Comparison of ENCODE assay signal across 17 cellular contexts in the genomic region with DNA sequence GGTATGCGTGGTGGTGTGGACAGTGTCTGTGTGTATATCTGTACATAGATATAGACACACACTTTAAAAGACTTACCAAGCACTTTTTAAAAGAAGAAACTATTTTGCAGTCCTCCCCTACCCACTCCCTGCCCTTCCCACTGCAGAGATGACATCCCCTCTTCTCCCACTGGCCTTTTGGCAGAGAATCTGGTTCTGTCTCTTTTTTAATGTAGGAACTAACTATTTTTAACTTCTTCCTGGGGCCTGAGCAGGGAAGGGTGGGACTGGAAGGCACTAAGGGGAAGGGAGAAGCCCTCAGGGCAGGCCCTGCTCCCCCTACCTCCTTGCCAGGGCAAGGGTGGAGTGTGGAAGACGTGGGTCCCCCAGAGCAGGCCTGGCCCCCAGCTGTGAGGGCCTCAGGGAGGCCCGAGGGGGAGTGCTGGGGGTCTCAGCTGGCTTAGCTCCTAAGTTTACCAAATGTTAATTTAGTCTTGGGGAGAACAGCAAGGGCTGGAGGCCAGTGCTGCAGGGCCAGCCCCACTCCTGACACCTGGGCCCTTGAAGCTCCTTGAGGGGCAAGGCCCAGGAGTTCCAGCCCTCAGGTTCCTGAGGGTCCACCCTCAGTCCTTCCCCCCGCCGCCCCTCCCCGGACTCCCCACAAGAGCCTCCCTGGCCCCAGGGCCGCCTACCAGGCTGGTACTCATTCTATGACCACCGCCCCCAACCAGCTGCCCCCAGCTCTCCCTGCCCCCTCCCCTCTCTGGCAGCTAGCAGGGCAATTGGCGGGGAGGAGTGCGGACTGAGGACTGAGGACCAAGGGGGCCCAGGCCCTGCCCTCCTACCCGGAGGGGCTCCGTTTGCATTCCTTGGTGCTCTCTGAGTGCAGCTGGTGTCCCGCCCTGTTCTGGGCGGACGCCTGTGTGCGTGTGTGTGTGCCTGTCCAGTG. TPM values are rescaled to one million over a fixed set of nuclear protein-coding genes. Genes with fewer than 3 reads are reported as not detected.
DNase-seq lines count a peak whose midpoint lies in the region; ATAC-seq and TF ChIP-seq lines count a peak whose summit lies in the region.
"Had no signal": no experiment of that assay in that cellular context is flagged by ENCODE, and none has a peak within 500 bp of the region (broad histone marks: within the 10 kb centered on the region; RNA-seq: fewer than 3 reads in every experiment).

No MANE protein-coding gene starts in this region.

- ATAC-seq in HG02759 (IDR thresholded peaks at IDR 0.05; ENCODE audit: unreplicated experiment) (no peak), upper lobe of left lung (ENCODE audit: low FRiP score in 2 of 2) (no peak)
- ATAC-seq: lower lobe of right lung, PC-3, T-cell had no signal

- TF ChIP-seq CTCF in CD14-positive monocyte (IDR thresholded peaks at IDR 0.05) (no peak), esophagus muscularis mucosa (IDR thresholded peaks at IDR 0.05) (no peak), osteocyte (IDR thresholded peaks at IDR 0.05) (no peak), upper lobe of left lung (IDR thresholded peaks at IDR 0.05) (no peak)

- H3K36me3 ChIP-seq in KOPT-K1 (ENCODE audit: insufficient read depth, low read length) (peaks cover 100% of the 10 kb centered on the region), esophagus muscularis mucosa (peaks cover 15 to 79% (median 66%) of the 10 kb centered on the region in 4 donors), upper lobe of left lung (peaks cover 15 to 79% (median 56%) of the 10 kb centered on the region in 4 donors)

- TF ChIP-seq EP300 in esophagus muscularis mucosa (IDR thresholded peaks at IDR 0.05), result no peak
- no peak for TF ChIP-seq EP300 in upper lobe of left lung (IDR thresholded peaks at IDR 0.05)

- no peak overlapping the region for H3K4me3 ChIP-seq in esophagus muscularis mucosa
- H3K4me3 ChIP-seq in upper lobe of left lung, result no peak overlapping the region
- H3K4me3 ChIP-seq: lower lobe of right lung had no signal

- H3K9me3 Mint-ChIP-seq in CD14-positive monocyte, result no peaks in the 10 kb centered on the region
- H3K9me3 Mint-ChIP-seq in osteocyte (ENCODE audit: unreplicated experiment), result no peaks in the 10 kb centered on the region
- H3K9me3 Mint-ChIP-seq: T-cell had no signal

- H3K36me3 Mint-ChIP-seq in CD14-positive monocyte, result peaks cover 36 to 65% of the 10 kb centered on the region in 2 donors
- peaks cover 13% of the 10 kb centered on the region for H3K36me3 Mint-ChIP-seq in osteocyte (ENCODE audit: unreplicated experiment)

- H3K4me1 Mint-ChIP-seq in CD14-positive monocyte (peaks cover 9% of the 10 kb centered on the region), osteocyte (ENCODE audit: unreplicated experiment) (peaks cover 24% of the 10 kb centered on the region)

- 57% methylated on average over 6 of the region's 16 CpGs for WGBS in esophagus muscularis mucosa
- WGBS in upper lobe of left lung, 2 donors, result 80 to 90% methylated on average over 7 to 15 of the region's 16 CpGs

- H3K4me1 ChIP-seq in esophagus muscularis mucosa (peaks cover 26 to 45% (median 34%) of the 10 kb centered on the region in 4 donors), upper lobe of left lung (peaks cover 12 to 19% (median 15%) of the 10 kb centered on the region in 4 donors)

- H3K9me3 ChIP-seq in KOPT-K1 (ENCODE audit: insufficient read depth, low read length, poor library complexity, severe bottlenecking), result no peaks in the 10 kb centered on the region
- H3K9me3 ChIP-seq in esophagus muscularis mucosa, result no peaks in the 10 kb centered on the region
- H3K9me3 ChIP-seq in upper lobe of left lung, result no peaks in the 10 kb centered on the region
- H3K9me3 ChIP-seq: lower lobe of right lung had no signal

- no peak for DNase-seq in CD14-positive monocyte (ENCODE audit: low spot score)
- DNase-seq in esophagus muscularis mucosa (ENCODE audit: extremely low spot score), result no peak
- DNase-seq in osteocyte (ENCODE audit: extremely low spot score, unreplicated experiment), result no peak
- no peak for DNase-seq in upper lobe of left lung
- DNase-seq in SW 1271 (lab: John Stamatoyannopoulos, UW), result no peak
- DNase-seq: activated CD4-positive, CD25-positive, alpha-beta regulatory T cell treated with anti-CD3 and anti-CD28 coated beads, Interleukin-2, amount 50 U/mL, for 72 hours; activated T-cell treated with anti-CD3 and anti-CD28 coated beads, Interleukin-2, amount 50 U/mL, for 1 hour; EL; lower lobe of right lung; NCI-H187 treated with DMSO at 0.1 percent for 48 hours; NCI-H524; occipital lobe; PC-3; stimulated activated CD4-positive, alpha-beta T cell treated with anti-CD3 and anti-CD28 coated beads, Interleukin-12 subunit alpha, Interleukin-12 subunit beta, amount 100 ng/mL, for 4 hours; T-cell had no signal

- H3K27me3 Mint-ChIP-seq in CD14-positive monocyte (ENCODE audit: low read depth in 3 of 3) (no peaks in the 10 kb centered on the region), osteocyte (ENCODE audit: unreplicated experiment) (no peaks in the 10 kb centered on the region)
- H3K27me3 Mint-ChIP-seq: T-cell had no signal

- H3K27ac Mint-ChIP-seq in CD14-positive monocyte, result peak overlapping the region in 5 of 7 donors; percentile 2 to 76 (median 54)
- H3K27ac Mint-ChIP-seq in osteocyte (ENCODE audit: unreplicated experiment), result peak overlapping the region; percentile 56

- H3K27ac ChIP-seq in KOPT-K1 (ENCODE audit: low read depth, low read length, poor library complexity, severe bottlenecking), result peak overlapping the region; percentile 14
- peak overlapping the region; percentile 44 to 84 (median 50) for H3K27ac ChIP-seq in esophagus muscularis mucosa (replicated peaks in 1 of 4)
- H3K27ac ChIP-seq in upper lobe of left lung, result peak overlapping the region in 1 of 4 donors; percentile 25
- H3K27ac ChIP-seq: lower lobe of right lung had no signal

- intact Hi-C loops in CD14-positive monocyte (cut with micrococcal nuclease), result loop anchor here (5.0 kb wide), 2 partner anchors 33 to 63 kb away; no protein-coding TSS in a partner anchor
- intact Hi-C loops in esophagus muscularis mucosa (cut with DNase I), result loop anchor here (10.0 kb wide), 1 partner anchor 60 kb away; a partner anchor contains a TSS

- no peak overlapping the region for H3K4me3 Mint-ChIP-seq in CD14-positive monocyte
- no peak overlapping the region for H3K4me3 Mint-ChIP-seq in osteocyte (ENCODE audit: unreplicated experiment)
- H3K4me3 Mint-ChIP-seq: T-cell had no signal

- H3K27me3 ChIP-seq in esophagus muscularis mucosa (no peaks in the 10 kb centered on the region), upper lobe of left lung (no peaks in the 10 kb centered on the region)

- TF ChIP-seq POLR2A in esophagus muscularis mucosa (IDR thresholded peaks at IDR 0.05; ENCODE audit: low read depth) (no peak), upper lobe of left lung (IDR thresholded peaks at IDR 0.05) (no peak)

RNA-seq across cellular contexts. Expression of a gene that starts 19.3 kb away (rescaled TPM):
- polyA plus RNA-seq in CD14-positive monocyte, result 10 to 100 TPM; 28.4 to 53.3 TPM
- 1 to 10 TPM; 5.9 to 10.0 (median 9.0) TPM for total RNA-seq in esophagus muscularis mucosa
- 3.3 and 3.6 TPM in 2 replicates for total RNA-seq in osteocyte
- 100 to 1,000 TPM in 4 of 6 donors, 10 to 100 TPM in 2; 38.0 to 243 (median 123) TPM for total RNA-seq in upper lobe of left lung

RNA-seq across cellular contexts. Expression of a gene that starts 30.3 kb away (rescaled TPM):
- polyA plus RNA-seq in CD14-positive monocyte, result 10 to 100 TPM; 62.4 to 93.3 TPM
- 10 to 100 TPM; 48.2 to 95.8 (median 85.2) TPM for total RNA-seq in esophagus muscularis mucosa
- total RNA-seq in osteocyte, result 83.1 and 88.2 TPM in 2 replicates
- total RNA-seq in upper lobe of left lung, result 100 to 1,000 TPM in 2 of 6 donors, 10 to 100 TPM in 4; 70.1 to 183 (median 87.8) TPM

RNA-seq across cellular contexts. Expression of a gene that starts 40.2 kb away (rescaled TPM):
- polyA plus RNA-seq in CD14-positive monocyte, result 1 to 10 TPM; 6.3 to 7.8 TPM
- total RNA-seq in esophagus muscularis mucosa (10 to 100 TPM; 18.0 to 23.7 (median 20.0) TPM), osteocyte (35.1 and 38.2 TPM in 2 replicates), upper lobe of left lung (10 to 100 TPM; 22.4 to 97.4 (median 31.4) TPM)

RNA-seq across cellular contexts. Expression of a gene that starts 53.5 kb away (rescaled TPM):
- not detected for polyA plus RNA-seq in CD14-positive monocyte
- total RNA-seq in esophagus muscularis mucosa (100 to 1,000 TPM in 1 of 4 donors, 10 to 100 TPM in 3; 67.8 to 147 (median 81.9) TPM), osteocyte (33.3 and 40.2 TPM in 2 replicates), upper lobe of left lung (10 to 100 TPM; 20.1 to 55.6 (median 33.3) TPM)

RNA-seq across cellular contexts. Expression of a gene that starts 59.9 kb away (rescaled TPM):
- polyA plus RNA-seq in CD14-positive monocyte, result 100 to 1,000 TPM in 1 of 2 donors, 10 to 100 TPM in 1; 84.3 to 108 TPM
- total RNA-seq in esophagus muscularis mucosa (10 to 100 TPM; 16.9 to 34.1 (median 24.4) TPM), osteocyte (30.3 and 31.2 TPM in 2 replicates), upper lobe of left lung (10 to 100 TPM; 18.9 to 65.7 (median 40.6) TPM)
